In the genomic region with DNA sequence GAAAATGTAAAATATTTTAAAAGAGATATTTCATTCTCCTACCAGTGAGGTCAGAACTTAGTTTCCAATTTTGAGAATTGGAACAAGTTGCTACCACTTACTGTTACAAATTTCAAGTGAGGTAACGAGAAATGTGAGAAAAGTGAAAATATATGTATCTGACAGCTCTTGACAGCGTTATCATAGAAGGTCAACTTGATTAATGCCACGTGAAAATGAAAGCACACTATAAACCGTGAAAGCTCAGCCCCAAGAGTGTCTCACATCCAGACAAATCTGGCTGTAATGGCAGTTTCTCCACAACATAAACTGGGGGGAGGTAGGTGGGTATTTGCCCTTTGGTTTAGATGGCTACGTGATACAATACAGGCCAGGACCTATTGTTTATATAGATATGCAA, we compare ENCODE assay signal across 1 cellular context.
TF ChIP-seq lines count a peak whose summit lies in the region.

No MANE protein-coding gene starts in this region.

TF ChIP-seq in GM12878, 131 proteins besides CTCF, POLR2A, EP300 and RAD21 (continued from another document):
- TF ChIP-seq, protein P1, sequence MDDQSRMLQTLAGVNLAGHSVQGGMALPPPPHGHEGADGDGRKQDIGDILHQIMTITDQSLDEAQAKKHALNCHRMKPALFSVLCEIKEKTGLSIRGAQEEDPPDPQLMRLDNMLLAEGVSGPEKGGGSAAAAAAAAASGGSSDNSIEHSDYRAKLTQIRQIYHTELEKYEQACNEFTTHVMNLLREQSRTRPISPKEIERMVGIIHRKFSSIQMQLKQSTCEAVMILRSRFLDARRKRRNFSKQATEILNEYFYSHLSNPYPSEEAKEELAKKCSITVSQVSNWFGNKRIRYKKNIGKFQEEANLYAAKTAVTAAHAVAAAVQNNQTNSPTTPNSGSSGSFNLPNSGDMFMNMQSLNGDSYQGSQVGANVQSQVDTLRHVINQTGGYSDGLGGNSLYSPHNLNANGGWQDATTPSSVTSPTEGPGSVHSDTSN (IDR thresholded peaks at IDR 0.05; ENCODE audit: insufficient replicate concordance, low read depth, low read length): peak; percentile 41
- no peak for TF ChIP-seq CREB1 (IDR thresholded peaks at IDR 0.05; ENCODE audit: low read depth)
- TF ChIP-seq, protein P2, sequence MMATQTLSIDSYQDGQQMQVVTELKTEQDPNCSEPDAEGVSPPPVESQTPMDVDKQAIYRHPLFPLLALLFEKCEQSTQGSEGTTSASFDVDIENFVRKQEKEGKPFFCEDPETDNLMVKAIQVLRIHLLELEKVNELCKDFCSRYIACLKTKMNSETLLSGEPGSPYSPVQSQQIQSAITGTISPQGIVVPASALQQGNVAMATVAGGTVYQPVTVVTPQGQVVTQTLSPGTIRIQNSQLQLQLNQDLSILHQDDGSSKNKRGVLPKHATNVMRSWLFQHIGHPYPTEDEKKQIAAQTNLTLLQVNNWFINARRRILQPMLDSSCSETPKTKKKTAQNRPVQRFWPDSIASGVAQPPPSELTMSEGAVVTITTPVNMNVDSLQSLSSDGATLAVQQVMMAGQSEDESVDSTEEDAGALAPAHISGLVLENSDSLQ (IDR thresholded peaks at IDR 0.05): peak; percentile 59; the same call in 1 of the 2 replicates
TF ChIP-seq in GM12878: peak in this region for 3.
